Comparison of ENCODE assay signal across 9 cellular contexts in genomic region chrX:150690126-150690525, GRCh38.
DNase-seq lines count a peak whose midpoint lies in the region; ATAC-seq and TF ChIP-seq lines count a peak whose summit lies in the region.
"Had no signal": no experiment of that assay in that cellular context is flagged by ENCODE, and none has a peak within 500 bp of the region (broad histone marks: within the 10 kb centered on the region; RNA-seq: fewer than 3 reads in every experiment).

No MANE protein-coding gene starts in this region.

- no peak overlapping the region for H3K4me3 ChIP-seq in brain microvascular endothelial cell (ENCODE audit: low read depth, low read length)
- H3K4me3 ChIP-seq in skeletal muscle cell (ENCODE audit: low read depth, low read length), result no peak overlapping the region
- H3K4me3 ChIP-seq: dorsolateral prefrontal cortex had no signal

- no peak for TF ChIP-seq CTCF in brain microvascular endothelial cell (IDR thresholded peaks at IDR 0.05; ENCODE audit: low read depth, low read length, missing control alignments)

- no peaks in the 10 kb centered on the region for H3K27me3 ChIP-seq in brain microvascular endothelial cell (replicated peaks)

- peak overlapping the region; percentile 86 for H3K27ac ChIP-seq in brain microvascular endothelial cell
- H3K27ac ChIP-seq: dorsolateral prefrontal cortex had no signal

- in situ Hi-C loops in brain microvascular endothelial cell (cut with HindIII; ENCODE audit: low pct_ligation_motif_present, low sequenced_read_pairs), result no loop called here

- no peak for DNase-seq in activated CD4-positive, CD25-positive, alpha-beta regulatory T cell treated with anti-CD3 and anti-CD28 coated beads, Interleukin-2, amount 50 U/mL, for 72 hours
- peak; percentile 9 to 83 for DNase-seq in NCI-H446 (lab: John Stamatoyannopoulos, UW)
- DNase-seq in brain microvascular endothelial cell, result peak; percentile 92
- peak; percentile 88 for DNase-seq in skeletal muscle cell (ENCODE audit: low read depth)
- no peak for DNase-seq in nucleus accumbens (lab: John Stamatoyannopoulos, UW)
- DNase-seq in NCI-H187 treated with DMSO at 0.1 percent for 48 hours (lab: John Stamatoyannopoulos, UW), result no peak
- no peak for DNase-seq in DMS53 (lab: John Stamatoyannopoulos, UW)
- DNase-seq: dorsolateral prefrontal cortex had no signal

- peak; percentile 30 to 31 for ATAC-seq in activated CD4-positive, CD25-positive, alpha-beta regulatory T cell treated with anti-CD3 and anti-CD28 coated beads, Interleukin-2, amount 50 U/mL, for 24 hours

- H3K36me3 ChIP-seq in brain microvascular endothelial cell (replicated peaks), result no peaks in the 10 kb centered on the region

Comparison
In these comparisons a context has a peak if more than half of its experiments do, and no peak if none do; other contexts are left out.
1. DNase-seq: peak in NCI-H446 (2 of 2), brain microvascular endothelial cell (single experiment) and skeletal muscle cell (single experiment); none in activated CD4-positive, CD25-positive, alpha-beta regulatory T cell treated with anti-CD3 and anti-CD28 coated beads, Interleukin-2, amount 50 U/mL, for 72 hours (single experiment), nucleus accumbens (0 of 56), NCI-H187 treated with DMSO at 0.1 percent for 48 hours (single experiment) and DMS53 (single experiment).